Comparison of ENCODE assay signal across 18 cellular contexts in the genomic region with DNA sequence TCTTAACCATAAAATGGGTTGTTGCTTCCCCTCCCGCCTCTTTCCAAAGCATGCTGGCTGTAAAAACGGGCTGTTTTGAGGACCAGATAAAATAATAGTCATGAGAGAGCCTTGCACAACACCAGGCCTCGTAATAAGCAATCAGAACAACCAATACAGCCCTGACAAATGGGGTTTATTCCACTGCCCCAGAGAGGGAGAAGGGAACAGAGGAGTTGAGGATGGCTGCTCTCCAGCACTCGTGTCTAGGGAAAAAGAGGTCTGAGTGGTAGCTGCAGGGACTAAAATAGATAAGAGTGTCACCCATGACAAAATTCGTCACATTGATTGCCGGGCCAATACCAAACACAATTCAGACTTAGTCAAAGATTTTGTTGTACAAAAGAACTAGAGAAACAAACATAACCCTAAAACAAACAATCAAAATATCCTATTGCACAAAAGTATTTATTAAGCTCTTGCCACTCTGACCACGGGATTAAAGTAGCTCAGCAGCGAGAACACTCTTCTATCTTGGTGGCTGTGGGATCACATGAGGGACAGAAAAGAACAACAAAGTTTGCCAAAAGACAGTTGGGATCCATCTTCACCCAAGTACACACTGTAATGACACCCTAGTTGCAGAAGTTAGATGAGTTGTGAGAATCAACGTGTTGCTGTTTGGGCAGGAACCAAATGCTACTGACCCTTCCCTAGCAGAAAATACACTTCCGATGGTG.
DNase-seq lines count a peak whose midpoint lies in the region; ATAC-seq, FAIRE-seq and TF ChIP-seq lines count a peak whose summit lies in the region.
"Had no signal": no experiment of that assay in that cellular context is flagged by ENCODE, and none has a peak within 500 bp of the region (broad histone marks: within the 10 kb centered on the region; RNA-seq: fewer than 3 reads in every experiment).

No MANE protein-coding gene starts in this region.

- no peaks in the 10 kb centered on the region for H3K9me3 ChIP-seq in neutrophil
- H3K9me3 ChIP-seq: prostate gland, SK-N-SH had no signal

- H3K27ac ChIP-seq in neutrophil, result peak overlapping the region; percentile 57
- H3K27ac ChIP-seq: prostate gland had no signal

- H3K4me3 ChIP-seq in neutrophil (ENCODE audit: low read depth in 1 of 2, low read length in 1 of 2), result no peak overlapping the region
- H3K4me3 ChIP-seq: prostate gland had no signal

- no peak for TF ChIP-seq POLR2A in H54 (IDR thresholded peaks at IDR 0.05; ENCODE audit: low read depth, low read length)

- no peak overlapping the region for H3K4me3 Mint-ChIP-seq in CD14-positive monocyte
- no peak overlapping the region for H3K4me3 Mint-ChIP-seq in WTC11
- H3K4me3 Mint-ChIP-seq: activated T-cell treated with anti-CD3 and anti-CD28 coated beads, Interleukin-2, amount 50 U/mL, for 24 hours; stimulated activated naive CD8-positive, alpha-beta T cell treated with anti-CD3 and anti-CD28 coated beads, Interleukin-15, Interleukin-2, amounts not matched to agents 100 ng/mL and 50 ng/mL, for 24 hours had no signal

- no peaks in the 10 kb centered on the region for H3K27me3 ChIP-seq in neutrophil

- peaks cover 24 to 36% of the 10 kb centered on the region in 2 experiments for H3K4me1 ChIP-seq in neutrophil (ENCODE audit: control insufficient read depth in 1 of 2, insufficient read depth in 1 of 2, low read depth in 1 of 2, low read length in 1 of 2)
- H3K4me1 ChIP-seq: prostate gland had no signal

- H3K36me3 ChIP-seq in neutrophil, result no peaks in the 10 kb centered on the region
- H3K36me3 ChIP-seq: prostate gland had no signal

- H3K36me3 Mint-ChIP-seq in CD14-positive monocyte (peaks cover 9 to 24% of the 10 kb centered on the region in 2 donors), WTC11 (no peaks in the 10 kb centered on the region)

- TF ChIP-seq CTCF in CD14-positive monocyte (IDR thresholded peaks at IDR 0.05), result no peak
- no peak for TF ChIP-seq CTCF in WTC11 (IDR thresholded peaks at IDR 0.05)
- TF ChIP-seq CTCF in neutrophil (IDR thresholded peaks at IDR 0.05), result no peak

- intact Hi-C loops in CD14-positive monocyte (cut with micrococcal nuclease) (no loop called here), left cardiac atrium (cut with DNase I) (no loop called here)

- DNase-seq in CD14-positive monocyte (ENCODE audit: low spot score) (no peak), WTC11 (ENCODE audit: low spot score) (no peak), left cardiac atrium (peak; percentile 49), H54 (ENCODE audit: insufficient read length, low spot score) (no peak), inferior parietal cortex (ENCODE audit: extremely low spot score) (no peak)
- DNase-seq: activated T-cell treated with anti-CD3 and anti-CD28 coated beads, Interleukin-2, amount 50 U/mL, for 24 hours; CD4-positive, CD25-positive, alpha-beta regulatory T cell; central memory CD4-positive, alpha-beta T cell; DMS53; effector CD8-positive, alpha-beta T cell; NCI-H146; SK-N-SH had no signal

- no peak for FAIRE-seq in H54 (lab: Jason Lieb, UNC)

- H3K4me1 Mint-ChIP-seq in CD14-positive monocyte (peaks cover 12% of the 10 kb centered on the region), WTC11 (peaks cover 75% of the 10 kb centered on the region)

- H3K27ac Mint-ChIP-seq in CD14-positive monocyte (peak overlapping the region in 4 of 7 donors; percentile 5 to 68 (median 47)), WTC11 (peak overlapping the region; percentile 37; the same call in 1 of the 2 replicates)
- H3K27ac Mint-ChIP-seq: activated T-cell treated with anti-CD3 and anti-CD28 coated beads, Interleukin-2, amount 50 U/mL, for 24 hours; stimulated activated naive CD8-positive, alpha-beta T cell treated with anti-CD3 and anti-CD28 coated beads, Interleukin-15, Interleukin-2, amounts not matched to agents 100 ng/mL and 50 ng/mL, for 24 hours had no signal

- no peaks in the 10 kb centered on the region for H3K9me3 Mint-ChIP-seq in CD14-positive monocyte
- H3K9me3 Mint-ChIP-seq in WTC11, result no peaks in the 10 kb centered on the region
- H3K9me3 Mint-ChIP-seq: activated T-cell treated with anti-CD3 and anti-CD28 coated beads, Interleukin-2, amount 50 U/mL, for 24 hours; CD4-positive, CD25-positive, alpha-beta regulatory T cell; stimulated activated naive CD8-positive, alpha-beta T cell treated with anti-CD3 and anti-CD28 coated beads, Interleukin-15, Interleukin-2, amounts not matched to agents 100 ng/mL and 50 ng/mL, for 24 hours had no signal

- POLR2A ChIA-PET in WTC11 (lab: Charles Lee), result no interaction called here

- H3K27me3 Mint-ChIP-seq in CD14-positive monocyte (ENCODE audit: low read depth in 3 of 3), result peaks cover 0 to 1% (median 0%) of the 10 kb centered on the region in 3 donors
- no peaks in the 10 kb centered on the region for H3K27me3 Mint-ChIP-seq in WTC11 (ENCODE audit: low read depth)
- H3K27me3 Mint-ChIP-seq: activated T-cell treated with anti-CD3 and anti-CD28 coated beads, Interleukin-2, amount 50 U/mL, for 24 hours; CD4-positive, CD25-positive, alpha-beta regulatory T cell; stimulated activated naive CD8-positive, alpha-beta T cell treated with anti-CD3 and anti-CD28 coated beads, Interleukin-15, Interleukin-2, amounts not matched to agents 100 ng/mL and 50 ng/mL, for 24 hours had no signal

- CTCF ChIA-PET in WTC11 (lab: Charles Lee), result no interaction called here

- ATAC-seq in WTC11 (no peak), left cardiac atrium (peak; percentile 72 to 79), GM18517 (IDR thresholded peaks at IDR 0.05; ENCODE audit: unreplicated experiment) (no peak), GM21360 (IDR thresholded peaks at IDR 0.05; ENCODE audit: unreplicated experiment) (no peak)
- ATAC-seq: Panc1 had no signal

TF ChIP-seq in WTC11, 78 proteins besides CTCF, POLR2A, EP300 and RAD21:
- TF ChIP-seq TEAD1 (CRISPR knock-in tag; IDR thresholded peaks at IDR 0.05), result no peak
- TF ChIP-seq SOX15 (CRISPR knock-in tag; IDR thresholded peaks at IDR 0.05), result no peak
- no peak for TF ChIP-seq NFATC4 (CRISPR knock-in tag; IDR thresholded peaks at IDR 0.05)

Comparison
In these comparisons a context has a peak if more than half of its experiments do, and no peak if none do; other contexts are left out.
1. ATAC-seq: peak in left cardiac atrium (2 of 2); none in WTC11 (single experiment), GM18517 (single experiment) and GM21360 (single experiment).